In the genomic region with DNA sequence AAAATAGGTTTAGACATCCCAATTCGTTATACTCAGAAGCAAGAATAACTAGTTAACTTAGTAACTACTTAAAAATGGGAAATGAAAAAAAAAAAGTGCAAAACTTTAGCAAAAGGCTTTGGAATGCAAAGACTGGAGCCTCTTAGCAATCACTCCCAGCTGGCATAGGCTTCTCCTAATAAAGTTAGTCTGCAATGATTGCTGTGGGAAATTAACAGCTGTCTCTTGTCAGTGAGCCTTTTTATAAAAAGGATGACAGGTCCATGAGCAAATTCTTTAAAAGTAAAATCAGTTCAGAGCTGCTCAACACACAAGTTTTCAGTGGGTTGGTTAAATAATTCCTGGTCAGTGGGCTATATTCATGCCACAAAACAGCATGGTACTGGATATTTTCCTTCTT, we compare ENCODE assay signal across 1 cellular context.
TF ChIP-seq lines count a peak whose summit lies in the region.

No MANE protein-coding gene starts in this region.

TF ChIP-seq in IMR-90, 13 proteins besides CTCF, POLR2A, EP300 and RAD21:
- TF ChIP-seq FOS (IDR thresholded peaks at IDR 0.05; ENCODE audit: low read depth, low read length): no peak
- TF ChIP-seq NFE2L2 (IDR thresholded peaks at IDR 0.05; ENCODE audit: low read depth, low read length): no peak
- TF ChIP-seq MAZ (IDR thresholded peaks at IDR 0.05; ENCODE audit: borderline replicate concordance, low read depth, low read length): no peak
- TF ChIP-seq RCOR1 (IDR thresholded peaks at IDR 0.05; ENCODE audit: insufficient replicate concordance, low read length): no peak
- TF ChIP-seq CHD1 (IDR thresholded peaks at IDR 0.05; ENCODE audit: low read depth, low read length): no peak
- TF ChIP-seq MAFK (IDR thresholded peaks at IDR 0.05; ENCODE audit: low read depth, low read length): no peak
- TF ChIP-seq SMC3 (IDR thresholded peaks at IDR 0.05; ENCODE audit: low read depth, low read length): no peak
- TF ChIP-seq, protein P1, sequence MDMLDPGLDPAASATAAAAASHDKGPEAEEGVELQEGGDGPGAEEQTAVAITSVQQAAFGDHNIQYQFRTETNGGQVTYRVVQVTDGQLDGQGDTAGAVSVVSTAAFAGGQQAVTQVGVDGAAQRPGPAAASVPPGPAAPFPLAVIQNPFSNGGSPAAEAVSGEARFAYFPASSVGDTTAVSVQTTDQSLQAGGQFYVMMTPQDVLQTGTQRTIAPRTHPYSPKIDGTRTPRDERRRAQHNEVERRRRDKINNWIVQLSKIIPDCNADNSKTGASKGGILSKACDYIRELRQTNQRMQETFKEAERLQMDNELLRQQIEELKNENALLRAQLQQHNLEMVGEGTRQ (IDR thresholded peaks at IDR 0.05; ENCODE audit: low read depth, low read length): no peak
- TF ChIP-seq BHLHE40 (IDR thresholded peaks at IDR 0.05; ENCODE audit: low read depth, low read length): no peak
- TF ChIP-seq MXI1 (IDR thresholded peaks at IDR 0.05; ENCODE audit: borderline replicate concordance, low read depth, low read length): no peak
- no peak for TF ChIP-seq RFX5 (IDR thresholded peaks at IDR 0.05; ENCODE audit: low read depth, low read length)
- TF ChIP-seq, protein P2, sequence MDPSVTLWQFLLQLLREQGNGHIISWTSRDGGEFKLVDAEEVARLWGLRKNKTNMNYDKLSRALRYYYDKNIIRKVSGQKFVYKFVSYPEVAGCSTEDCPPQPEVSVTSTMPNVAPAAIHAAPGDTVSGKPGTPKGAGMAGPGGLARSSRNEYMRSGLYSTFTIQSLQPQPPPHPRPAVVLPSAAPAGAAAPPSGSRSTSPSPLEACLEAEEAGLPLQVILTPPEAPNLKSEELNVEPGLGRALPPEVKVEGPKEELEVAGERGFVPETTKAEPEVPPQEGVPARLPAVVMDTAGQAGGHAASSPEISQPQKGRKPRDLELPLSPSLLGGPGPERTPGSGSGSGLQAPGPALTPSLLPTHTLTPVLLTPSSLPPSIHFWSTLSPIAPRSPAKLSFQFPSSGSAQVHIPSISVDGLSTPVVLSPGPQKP (IDR thresholded peaks at IDR 0.05; ENCODE audit: borderline replicate concordance, low read depth, low read length): no peak
- TF ChIP-seq CEBPB (IDR thresholded peaks at IDR 0.05; ENCODE audit: low read depth, low read length): no peak
TF ChIP-seq in IMR-90: peak in this region for 0.
